ENCODE assay signal across 8 cellular contexts in genomic region chr19:8513687-8514504, GRCh38.
A peak's percentile ranks its signal among the peaks of the same experiment; 100 is the strongest.
DNase-seq lines count a peak whose midpoint lies in the region; ATAC-seq and TF ChIP-seq lines count a peak whose summit lies in the region.

Gene ZNF414, minus strand, starts transcription at chr19:8514167. Its CDS starts 121 bp downstream, at chr19:8514046.

- peaks cover 31% of the 10 kb centered on the region for H3K36me3 ChIP-seq in BLaER1

- peaks cover 29% of the 10 kb centered on the region for H3K4me1 ChIP-seq in BLaER1

- H4K20me1 ChIP-seq in BLaER1, result no peaks in the 10 kb centered on the region

- H3K27ac ChIP-seq in BLaER1, result peak within 1 kb of the TSS; percentile 99

- H3K4me2 ChIP-seq in BLaER1, result peak within 1 kb of the TSS; percentile 87

- H3K4me3 ChIP-seq in BLaER1, result peak within 1 kb of the TSS; percentile 83
- H3K4me3 ChIP-seq in choroid plexus epithelial cell (ENCODE audit: low read depth, low read length), result peak within 1 kb of the TSS; percentile 87

- DNase-seq in NCI-H526 (lab: John Stamatoyannopoulos, UW), result peak; percentile 37 to 93
- peak; percentile 98 for DNase-seq in activated CD4-positive, alpha-beta T cell treated with anti-CD3 and anti-CD28 coated beads for 4 hours
- DNase-seq in choroid plexus epithelial cell (ENCODE audit: low read depth), result peak; percentile 98
- peak; percentile 91 for DNase-seq in kidney glomerular epithelial cell (lab: John Stamatoyannopoulos, UW)
- DNase-seq in stimulated activated CD4-positive, alpha-beta T cell treated with anti-CD3 and anti-CD28 coated beads, Interleukin-15, amount 100 ng/mL, for 48 hours (ENCODE audit: low read depth in 2 of 2), result peak; percentile 94 to 98

- peak within 1 kb of the TSS; percentile 99 for H3K9ac ChIP-seq in BLaER1

- no peaks in the 10 kb centered on the region for H3K27me3 ChIP-seq in BLaER1

- no peak for TF ChIP-seq CTCF in choroid plexus epithelial cell (conservative IDR thresholded peaks at IDR 0.05; ENCODE audit: low read depth, low read length)

- ATAC-seq in GM19324 (IDR thresholded peaks at IDR 0.05; ENCODE audit: low FRiP score, unreplicated experiment) (peak; percentile 94), HG03460 (IDR thresholded peaks at IDR 0.05; ENCODE audit: unreplicated experiment) (peak; percentile 83)

- H3K9me3 ChIP-seq in BLaER1, result no peaks in the 10 kb centered on the region

Comparison
In these comparisons a context has a peak if more than half of its experiments do, and no peak if none do; other contexts are left out.
1. Peak in every context shown above with its lines: DNase-seq, ATAC-seq, H3K4me3 ChIP-seq and H3K27ac ChIP-seq.